ENCODE assay signal across 23 cellular contexts in genomic region chr1:4101434-4102150, GRCh38.
"Had no signal": no experiment of that assay in that cellular context is flagged by ENCODE, and none has a peak within 500 bp of the region (broad histone marks: within the 10 kb centered on the region; RNA-seq: fewer than 3 reads in every experiment).

No MANE protein-coding gene starts in this region.

- H3K4me3 Mint-ChIP-seq: activated naive CD4-positive, alpha-beta T cell treated with anti-CD3 and anti-CD28 coated beads, Interleukin-2, amount 10 ng/mL, durations not matched to agents 7 days and 5 days; central memory CD8-positive, alpha-beta T cell; mesothelial cell of epicardium; naive B cell; stimulated activated naive B cell treated with anti-CD40 and anti-IgM and Interleukin-4, amounts not matched to agents 10 μg/mL and 1 μg/mL and 100 μg/mL, for 72 hours; T-helper 17 cell had no signal

- DNase-seq: activated CD4-positive, alpha-beta T cell treated with anti-CD3 and anti-CD28 coated beads, Interleukin-2, amount 50 U/mL, for 1 hour; activated CD4-positive, CD25-positive, alpha-beta regulatory T cell treated with anti-CD3 and anti-CD28 coated beads, Interleukin-2, amount 50 U/mL, for 72 hours; activated gamma-delta T cell; activated naive CD4-positive, alpha-beta T cell treated with anti-CD3 and anti-CD28 coated beads, Interleukin-2, amount 10 ng/mL, durations not matched to agents 7 days and 5 days; effector memory CD4-positive, alpha-beta T cell; left cardiac atrium; mammary epithelial cell; naive B cell; retina; small intestine; stimulated activated CD4-positive, alpha-beta T cell treated with anti-CD3 and anti-CD28 coated beads, Interleukin-1b, Interleukin-23, amount 100 ng/mL, for 48 hours; stimulated activated naive B cell treated with anti-CD40 and anti-IgM and Interleukin-4, amounts not matched to agents 10 μg/mL and 1 μg/mL and 100 μg/mL, for 72 hours; T-helper 17 cell; T1000; testis; transverse colon had no signal

- ATAC-seq: left cardiac atrium, sciatic nerve, SK-N-SH treated with all-trans-retinoic acid at 6 μM for 48 hours, T-helper 17 cell had no signal

- H3K9me3 ChIP-seq: neutrophil, testis, transverse colon had no signal

- H3K27ac ChIP-seq: breast epithelium, neutrophil, testis, transverse colon had no signal

- H3K4me1 ChIP-seq: breast epithelium, testis, transverse colon had no signal

- H3K9me3 Mint-ChIP-seq: central memory CD8-positive, alpha-beta T cell had no signal

- H3K27me3 Mint-ChIP-seq: activated naive CD4-positive, alpha-beta T cell treated with anti-CD3 and anti-CD28 coated beads, Interleukin-2, amount 10 ng/mL, durations not matched to agents 7 days and 5 days had no signal

- H3K4me3 ChIP-seq: breast epithelium, testis, transverse colon had no signal

- H3K27me3 ChIP-seq: testis had no signal

- H3K4me1 Mint-ChIP-seq: activated naive CD4-positive, alpha-beta T cell treated with anti-CD3 and anti-CD28 coated beads, Interleukin-2, amount 10 ng/mL, durations not matched to agents 7 days and 5 days; central memory CD8-positive, alpha-beta T cell; mesothelial cell of epicardium; stimulated activated naive B cell treated with anti-CD40 and anti-IgM and Interleukin-4, amounts not matched to agents 10 μg/mL and 1 μg/mL and 100 μg/mL, for 72 hours had no signal

- H3K36me3 ChIP-seq: breast epithelium, neutrophil, transverse colon had no signal

- H3K36me3 Mint-ChIP-seq: activated naive CD4-positive, alpha-beta T cell treated with anti-CD3 and anti-CD28 coated beads, Interleukin-2, amount 10 ng/mL, durations not matched to agents 7 days and 5 days; naive B cell had no signal

- H3K27ac Mint-ChIP-seq: activated naive CD4-positive, alpha-beta T cell treated with anti-CD3 and anti-CD28 coated beads, Interleukin-2, amount 10 ng/mL, durations not matched to agents 7 days and 5 days; mesothelial cell of epicardium; progenitor cell of endocrine pancreas; stimulated activated naive B cell treated with anti-CD40 and anti-IgM and Interleukin-4, amounts not matched to agents 10 μg/mL and 1 μg/mL and 100 μg/mL, for 72 hours; T-helper 17 cell had no signal
